ENCODE assay signal across 20 cellular contexts in the genomic region with DNA sequence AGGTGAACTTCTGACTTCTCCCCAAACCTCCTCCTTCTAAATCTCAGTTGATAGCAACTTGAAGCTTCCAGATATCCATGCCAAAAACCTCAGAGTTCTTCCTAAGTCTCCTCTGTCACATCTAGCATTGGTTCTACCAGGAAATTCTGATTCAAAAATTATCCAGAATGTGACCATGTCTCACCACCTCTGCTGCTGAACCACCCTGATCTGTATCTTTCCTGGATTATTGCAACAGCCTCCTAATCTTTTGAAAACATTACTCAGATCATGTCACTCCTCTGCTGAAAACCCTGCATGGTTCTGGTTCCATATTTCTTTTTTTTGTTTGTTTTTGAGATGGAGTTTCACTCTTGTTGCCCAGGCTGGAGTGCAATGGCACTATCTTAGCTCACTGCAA.
DNase-seq lines count a peak whose midpoint lies in the region; ATAC-seq and TF ChIP-seq lines count a peak whose summit lies in the region.
"Had no signal": no experiment of that assay in that cellular context is flagged by ENCODE, and none has a peak within 500 bp of the region (broad histone marks: within the 10 kb centered on the region; RNA-seq: fewer than 3 reads in every experiment).

No MANE protein-coding gene starts in this region.

- peaks cover 64% of the 10 kb centered on the region for H3K4me1 Mint-ChIP-seq in activated T-cell treated with anti-CD3 and anti-CD28 coated beads, Interleukin-2, amount 50 U/mL, for 72 hours (ENCODE audit: low read depth)

- no peaks in the 10 kb centered on the region for H3K27me3 Mint-ChIP-seq in activated T-cell treated with anti-CD3 and anti-CD28 coated beads, Interleukin-2, amount 50 U/mL, for 72 hours (ENCODE audit: low read depth)

- in situ Hi-C loops in brain microvascular endothelial cell (cut with HindIII; ENCODE audit: low pct_ligation_motif_present, low sequenced_read_pairs) = no loop called here

- H3K4me2 ChIP-seq in PC-3 (ENCODE audit: low read length) (no peak overlapping the region), osteoblast (ENCODE audit: insufficient read depth, low read length) (no peak overlapping the region)

- H3K36me3 Mint-ChIP-seq in activated T-cell treated with anti-CD3 and anti-CD28 coated beads, Interleukin-2, amount 50 U/mL, for 72 hours (ENCODE audit: insufficient read depth in 2 of 2) = peaks cover 3 to 5% of the 10 kb centered on the region in 2 donors
- H3K36me3 Mint-ChIP-seq: CD8-positive, alpha-beta memory T cell had no signal

- DNase-seq in activated T-cell treated with anti-CD3 and anti-CD28 coated beads, Interleukin-2, amount 50 U/mL, for 72 hours = no peak
- no peak for DNase-seq in activated T-cell treated with anti-CD3 and anti-CD28 coated beads for 4 hours
- peak; percentile 43 for DNase-seq in PC-3
- peak; percentile 67 for DNase-seq in brain microvascular endothelial cell
- DNase-seq in osteoblast (ENCODE audit: insufficient read length, low spot score, missing footprints) = no peak
- DNase-seq in superior temporal gyrus (ENCODE audit: extremely low spot score) = no peak
- DNase-seq in NCI-H1092 treated with DMSO at 0.1 percent for 48 hours (lab: John Stamatoyannopoulos, UW) = no peak
- DNase-seq: activated CD4-positive, CD25-positive, alpha-beta regulatory T cell treated with anti-CD3 and anti-CD28 coated beads, Interleukin-2, amount 50 U/mL, for 72 hours; CD8-positive, alpha-beta memory T cell; dorsolateral prefrontal cortex; hypothalamus; KBM-7; midbrain; NCI-H1417; NK-92 treated with Interleukin-12 subunit alpha and Interleukin-12 subunit beta, amount 100 ng/mL, for 24 hours; retina; Right ventricle myocardium superior had no signal

- CTCF ChIA-PET in PC-3 (lab: Charles Lee) = interaction anchor here (0.6 kb wide), 1 partner anchor 18 kb away, joined by 3 read pairs; no protein-coding TSS in a partner anchor

- H3K9me3 ChIP-seq in PC-3 (ENCODE audit: low read length) = no peaks in the 10 kb centered on the region
- no peaks in the 10 kb centered on the region for H3K9me3 ChIP-seq in osteoblast (ENCODE audit: low read depth, low read length)
- H3K9me3 ChIP-seq: neutrophil had no signal

- H4K20me1 ChIP-seq in PC-3 (ENCODE audit: low read length) (no peaks in the 10 kb centered on the region), osteoblast (ENCODE audit: insufficient read depth, low read length) (no peaks in the 10 kb centered on the region)

- H3K27ac ChIP-seq in PC-3 (ENCODE audit: low read length) (peak overlapping the region; percentile 61), brain microvascular endothelial cell (peak overlapping the region; percentile 64), osteoblast (ENCODE audit: low read depth, low read length) (peak overlapping the region; percentile 67)
- H3K27ac ChIP-seq: dorsolateral prefrontal cortex, HL-60, neutrophil had no signal

- H3K4me3 ChIP-seq in PC-3 (ENCODE audit: low read length) = no peak overlapping the region
- H3K4me3 ChIP-seq in brain microvascular endothelial cell (ENCODE audit: low read depth, low read length) = no peak overlapping the region
- H3K4me3 ChIP-seq in osteoblast (ENCODE audit: insufficient read depth, low read length) = no peak overlapping the region
- H3K4me3 ChIP-seq: dorsolateral prefrontal cortex had no signal

- intact Hi-C loops in PC-3 (cut with micrococcal nuclease) = no loop called here

- no peaks in the 10 kb centered on the region for H3F3A ChIP-seq in PC-3 (ENCODE audit: low read length, unreplicated experiment)

- H3K9me2 ChIP-seq in PC-3 (replicated peaks; ENCODE audit: low read length) = no peaks in the 10 kb centered on the region

- 0 out of 2 replicates have a peak overlapping the region, but pooled peaks have one; percentile 26 for H2AFZ ChIP-seq in PC-3 (ENCODE audit: low read length)
- H2AFZ ChIP-seq in osteoblast (ENCODE audit: low read length) = no peak overlapping the region

- H3K36me3 ChIP-seq in PC-3 (ENCODE audit: low read depth, low read length) = no peaks in the 10 kb centered on the region
- H3K36me3 ChIP-seq in brain microvascular endothelial cell (replicated peaks) = no peaks in the 10 kb centered on the region
- no peaks in the 10 kb centered on the region for H3K36me3 ChIP-seq in osteoblast (ENCODE audit: insufficient read depth, low read length)
- H3K36me3 ChIP-seq: neutrophil had no signal

- peak overlapping the region; percentile 90 for H3K27ac Mint-ChIP-seq in activated T-cell treated with anti-CD3 and anti-CD28 coated beads, Interleukin-2, amount 50 U/mL, for 72 hours

- H3K4me1 ChIP-seq in PC-3 (ENCODE audit: insufficient read depth, low read length) (peaks cover 20% of the 10 kb centered on the region), osteoblast (ENCODE audit: insufficient read depth, low read length) (peaks cover 14% of the 10 kb centered on the region)

- POLR2A ChIA-PET in PC-3 (lab: Charles Lee; ENCODE audit: unreplicated experiment) = no interaction called here

- H3K9me3 Mint-ChIP-seq in activated T-cell treated with anti-CD3 and anti-CD28 coated beads, Interleukin-2, amount 50 U/mL, for 72 hours = peaks cover 5% of the 10 kb centered on the region in 2 donors

- H3K79me2 ChIP-seq in PC-3 (ENCODE audit: low read length) (no peaks in the 10 kb centered on the region), osteoblast (ENCODE audit: insufficient read depth, low read length) (no peaks in the 10 kb centered on the region)

- H3K9ac ChIP-seq in PC-3 (ENCODE audit: low read length) = no peak overlapping the region

- no peak for TF ChIP-seq CTCF in PC-3 (conservative IDR thresholded peaks at IDR 0.05; ENCODE audit: low read depth, low read length)
- TF ChIP-seq CTCF in brain microvascular endothelial cell (IDR thresholded peaks at IDR 0.05; ENCODE audit: low read depth, low read length, missing control alignments) = no peak
- TF ChIP-seq CTCF in osteoblast (IDR thresholded peaks at IDR 0.05; ENCODE audit: extremely low read depth, low read depth, low read length) = no peak

- H3K27me3 ChIP-seq in PC-3 (ENCODE audit: low read length) (no peaks in the 10 kb centered on the region), brain microvascular endothelial cell (replicated peaks) (no peaks in the 10 kb centered on the region), osteoblast (ENCODE audit: insufficient read depth, low read length) (peaks cover 13% of the 10 kb centered on the region)
- H3K27me3 ChIP-seq: dorsolateral prefrontal cortex, neutrophil had no signal

- peak overlapping the region; percentile 52 to 71 for H3K4me3 Mint-ChIP-seq in activated T-cell treated with anti-CD3 and anti-CD28 coated beads, Interleukin-2, amount 50 U/mL, for 72 hours

- peak; percentile 33 to 35 for ATAC-seq in activated T-cell treated with anti-CD3 and anti-CD28 coated beads, Interleukin-2, amount 50 U/mL, for 72 hours (replicated peaks in 1 of 2)
- no peak; the same call in 1 of the 2 replicates for ATAC-seq in PC-3
- no peak for ATAC-seq in HG02571 (IDR thresholded peaks at IDR 0.05; ENCODE audit: unreplicated experiment)

- no TSS peak for BruUV-seq in PC-3 (replicated peaks; lab: Mats Ljungman, UMichigan)

Comparison
In these comparisons a context has a peak if more than half of its experiments do, and no peak if none do; other contexts are left out.
1. ATAC-seq: peak in activated T-cell treated with anti-CD3 and anti-CD28 coated beads, Interleukin-2, amount 50 U/mL, for 72 hours (2 of 2); none in PC-3 (single experiment) and HG02571 (single experiment).
2. DNase-seq: peak in PC-3 (single experiment) and brain microvascular endothelial cell (single experiment); none in activated T-cell treated with anti-CD3 and anti-CD28 coated beads, Interleukin-2, amount 50 U/mL, for 72 hours (0 of 2), activated T-cell treated with anti-CD3 and anti-CD28 coated beads for 4 hours (single experiment), osteoblast (single experiment), superior temporal gyrus (single experiment) and NCI-H1092 treated with DMSO at 0.1 percent for 48 hours (single experiment).
3. Peak in every context shown above with its lines, with median percentiles within 50 percentile points of each other: H3K27ac ChIP-seq.